Comparison of ENCODE assay signal across 19 cellular contexts in the genomic region with DNA sequence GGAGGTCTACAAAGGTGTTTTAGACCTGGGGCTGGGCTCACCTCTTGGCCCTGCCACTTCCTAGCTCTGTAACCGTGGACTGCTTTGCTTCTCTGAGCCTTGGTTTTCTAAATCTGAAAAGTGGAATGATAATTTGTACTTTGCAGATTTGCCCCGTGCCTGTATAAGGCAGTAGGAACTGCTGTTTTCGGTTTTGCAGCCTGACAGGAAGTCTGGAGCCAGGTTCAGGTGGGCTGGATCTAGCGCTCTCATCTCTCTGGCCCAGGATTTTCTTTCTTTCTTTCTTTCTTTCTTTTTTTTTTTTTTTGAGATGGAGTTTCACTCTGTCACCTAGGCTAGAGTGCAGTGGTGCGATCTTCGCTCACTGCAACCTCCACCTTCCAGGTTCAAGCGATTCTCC. TPM values are rescaled to one million over a fixed set of nuclear protein-coding genes. Genes with fewer than 3 reads are reported as not detected.
A peak's percentile ranks its signal among the peaks of the same experiment; 100 is the strongest.
DNase-seq lines count a peak whose midpoint lies in the region; ATAC-seq lines count a peak whose summit lies in the region.
"Had no signal": no experiment of that assay in that cellular context is flagged by ENCODE, and none has a peak within 500 bp of the region (broad histone marks: within the 10 kb centered on the region; RNA-seq: fewer than 3 reads in every experiment).

No MANE protein-coding gene starts in this region.

- peak in 1 of 2 donors; percentile 37 for ATAC-seq in CD4-positive, CD25-positive, alpha-beta regulatory T cell (ENCODE audit: low read depth in 2 of 2)
- ATAC-seq in T-helper 17 cell = no peak
- no peak for ATAC-seq in HG03520 (IDR thresholded peaks at IDR 0.05; ENCODE audit: unreplicated experiment)
- ATAC-seq: stimulated activated naive B cell treated with anti-CD40 and anti-IgM and Interleukin-4, amounts not matched to agents 10 μg/mL and 1 μg/mL and 100 μg/mL, for 72 hours had no signal

- H3K4me3 ChIP-seq in CD4-positive, CD25-positive, alpha-beta regulatory T cell (ENCODE audit: low read depth, low read length) = peak overlapping the region; percentile 54

- peaks cover 81% of the 10 kb centered on the region for H3K36me3 ChIP-seq in CD4-positive, CD25-positive, alpha-beta regulatory T cell (ENCODE audit: control insufficient read depth, insufficient read depth, low read length)

- H3K27me3 ChIP-seq in CD4-positive, CD25-positive, alpha-beta regulatory T cell (ENCODE audit: control insufficient read depth, insufficient read depth, low read length) = no peaks in the 10 kb centered on the region
- H3K27me3 ChIP-seq: BE2C had no signal

- DNase-seq in activated CD4-positive, alpha-beta memory T cell treated with anti-CD3 and anti-CD28 coated beads for 36 hours = no peak
- DNase-seq in activated CD4-positive, alpha-beta memory T cell treated with anti-CD3 and anti-CD28 coated beads, Interleukin-2, amount 10 ng/mL, durations not matched to agents 7 days and 5 days = no peak
- no peak for DNase-seq in CD4-positive, CD25-positive, alpha-beta regulatory T cell
- no peak for DNase-seq in T-helper 17 cell
- no peak for DNase-seq in immature natural killer cell
- DNase-seq in GOT3 (lab: John Stamatoyannopoulos, UW) = no peak
- no peak for DNase-seq in medulla oblongata (ENCODE audit: extremely low spot score)
- DNase-seq: activated CD4-positive, alpha-beta T cell treated with anti-CD3 and anti-CD28 coated beads for 48 hours; BE2C; cerebellar nuclear complex; erythroblast; Karpas-422; naive B cell; NCI-H146; NCI-H510A treated with DMSO at 0.1 percent for 48 hours; NK-92 treated with Interleukin-12 subunit alpha and Interleukin-12 subunit beta, amount 100 ng/mL, for 24 hours; SIG-M5; stimulated activated naive B cell treated with anti-CD40 and anti-IgM and Interleukin-4, amounts not matched to agents 10 μg/mL and 1 μg/mL and 100 μg/mL, for 72 hours had no signal

- peak overlapping the region; percentile 47 for H3K27ac ChIP-seq in CD4-positive, CD25-positive, alpha-beta regulatory T cell (ENCODE audit: insufficient read depth, low read length, poor library complexity, severe bottlenecking)

- no peaks in the 10 kb centered on the region for H3K9me3 ChIP-seq in CD4-positive, CD25-positive, alpha-beta regulatory T cell (ENCODE audit: control insufficient read depth in 2 of 2, low read length in 2 of 2)
- no peaks in the 10 kb centered on the region for H3K9me3 ChIP-seq in T-helper 17 cell (ENCODE audit: control insufficient read depth, low read length, poor library complexity, severe bottlenecking)
- H3K9me3 ChIP-seq: BE2C had no signal

- peak overlapping the region; percentile 69 for H3K27ac Mint-ChIP-seq in activated CD4-positive, alpha-beta memory T cell treated with anti-CD3 and anti-CD28 coated beads for 36 hours
- no peak overlapping the region for H3K27ac Mint-ChIP-seq in activated CD4-positive, alpha-beta memory T cell treated with anti-CD3 and anti-CD28 coated beads, Interleukin-2, amount 10 ng/mL, durations not matched to agents 7 days and 5 days
- peak overlapping the region; percentile 86 to 97 (median 90) for H3K27ac Mint-ChIP-seq in CD4-positive, CD25-positive, alpha-beta regulatory T cell
- H3K27ac Mint-ChIP-seq in T-helper 17 cell = peak overlapping the region; percentile 91
- peak overlapping the region in 5 of 6 donors; percentile 17 to 83 (median 64) for H3K27ac Mint-ChIP-seq in immature natural killer cell

- H3K9me3 Mint-ChIP-seq in activated CD4-positive, alpha-beta memory T cell treated with anti-CD3 and anti-CD28 coated beads for 36 hours = no peaks in the 10 kb centered on the region
- no peaks in the 10 kb centered on the region for H3K9me3 Mint-ChIP-seq in activated CD4-positive, alpha-beta memory T cell treated with anti-CD3 and anti-CD28 coated beads, Interleukin-2, amount 10 ng/mL, durations not matched to agents 7 days and 5 days
- H3K9me3 Mint-ChIP-seq in CD4-positive, CD25-positive, alpha-beta regulatory T cell = no peaks in the 10 kb centered on the region
- no peaks in the 10 kb centered on the region for H3K9me3 Mint-ChIP-seq in immature natural killer cell
- H3K9me3 Mint-ChIP-seq: naive B cell; stimulated activated naive B cell treated with anti-CD40 and anti-IgM and Interleukin-4, amounts not matched to agents 10 μg/mL and 1 μg/mL and 100 μg/mL, for 72 hours had no signal

- CTCF ChIA-PET in activated CD4-positive, alpha-beta memory T cell treated with anti-CD3 and anti-CD28 coated beads for 36 hours (lab: Charles Lee) = interaction anchor here (1.1 kb wide), 1 partner anchor 16 kb away, joined by 3 read pairs; no protein-coding TSS in a partner anchor
- CTCF ChIA-PET in activated CD4-positive, alpha-beta memory T cell treated with anti-CD3 and anti-CD28 coated beads, Interleukin-2, amount 10 ng/mL, durations not matched to agents 7 days and 5 days (lab: Charles Lee) = interaction anchor here (0.5 to 0.7 kb wide), 2 partner anchors 50 to 531 kb away, joined by 3 read pairs; no protein-coding TSS in a partner anchor

- peaks cover 54% of the 10 kb centered on the region for H3K4me1 ChIP-seq in CD4-positive, CD25-positive, alpha-beta regulatory T cell (ENCODE audit: control insufficient read depth, insufficient read depth, low read length, poor library complexity, severe bottlenecking)
- H3K4me1 ChIP-seq: BE2C had no signal

- peaks cover 72% of the 10 kb centered on the region for H3K36me3 Mint-ChIP-seq in activated CD4-positive, alpha-beta memory T cell treated with anti-CD3 and anti-CD28 coated beads for 36 hours
- peaks cover 89% of the 10 kb centered on the region for H3K36me3 Mint-ChIP-seq in activated CD4-positive, alpha-beta memory T cell treated with anti-CD3 and anti-CD28 coated beads, Interleukin-2, amount 10 ng/mL, durations not matched to agents 7 days and 5 days (ENCODE audit: low read depth)
- H3K36me3 Mint-ChIP-seq in CD4-positive, CD25-positive, alpha-beta regulatory T cell = peaks cover 78% of the 10 kb centered on the region
- H3K36me3 Mint-ChIP-seq in T-helper 17 cell (ENCODE audit: low read depth) = peaks cover 28% of the 10 kb centered on the region
- H3K36me3 Mint-ChIP-seq in immature natural killer cell = peaks cover 51 to 79% (median 59%) of the 10 kb centered on the region in 3 donors

- intact Hi-C loops in activated CD4-positive, alpha-beta memory T cell treated with anti-CD3 and anti-CD28 coated beads for 36 hours (cut with micrococcal nuclease) = no loop called here

- no peak overlapping the region for H3K4me3 Mint-ChIP-seq in activated CD4-positive, alpha-beta memory T cell treated with anti-CD3 and anti-CD28 coated beads for 36 hours
- H3K4me3 Mint-ChIP-seq in activated CD4-positive, alpha-beta memory T cell treated with anti-CD3 and anti-CD28 coated beads, Interleukin-2, amount 10 ng/mL, durations not matched to agents 7 days and 5 days = no peak overlapping the region
- peak overlapping the region; percentile 47 to 82 (median 59) for H3K4me3 Mint-ChIP-seq in CD4-positive, CD25-positive, alpha-beta regulatory T cell
- peak overlapping the region; percentile 45 for H3K4me3 Mint-ChIP-seq in T-helper 17 cell
- no peak overlapping the region for H3K4me3 Mint-ChIP-seq in immature natural killer cell
- H3K4me3 Mint-ChIP-seq: naive B cell; stimulated activated naive B cell treated with anti-CD40 and anti-IgM and Interleukin-4, amounts not matched to agents 10 μg/mL and 1 μg/mL and 100 μg/mL, for 72 hours had no signal

- POLR2A ChIA-PET in activated CD4-positive, alpha-beta memory T cell treated with anti-CD3 and anti-CD28 coated beads for 36 hours (lab: Charles Lee) = interaction anchor here (0.8 kb wide), 1 partner anchor 22 kb away, joined by 3 read pairs; no protein-coding TSS in a partner anchor
- POLR2A ChIA-PET in activated CD4-positive, alpha-beta memory T cell treated with anti-CD3 and anti-CD28 coated beads, Interleukin-2, amount 10 ng/mL, durations not matched to agents 7 days and 5 days (lab: Charles Lee) = no interaction called here

- H3K4me1 Mint-ChIP-seq in activated CD4-positive, alpha-beta memory T cell treated with anti-CD3 and anti-CD28 coated beads for 36 hours (ENCODE audit: low read depth) = peaks cover 68% of the 10 kb centered on the region
- peaks cover 55% of the 10 kb centered on the region for H3K4me1 Mint-ChIP-seq in activated CD4-positive, alpha-beta memory T cell treated with anti-CD3 and anti-CD28 coated beads, Interleukin-2, amount 10 ng/mL, durations not matched to agents 7 days and 5 days
- H3K4me1 Mint-ChIP-seq in CD4-positive, CD25-positive, alpha-beta regulatory T cell = peaks cover 47 to 95% (median 74%) of the 10 kb centered on the region in 4 donors
- peaks cover 57% of the 10 kb centered on the region for H3K4me1 Mint-ChIP-seq in T-helper 17 cell
- peaks cover 69 to 90% of the 10 kb centered on the region in 2 donors for H3K4me1 Mint-ChIP-seq in immature natural killer cell

- no peaks in the 10 kb centered on the region for H3K27me3 Mint-ChIP-seq in activated CD4-positive, alpha-beta memory T cell treated with anti-CD3 and anti-CD28 coated beads for 36 hours
- no peaks in the 10 kb centered on the region for H3K27me3 Mint-ChIP-seq in activated CD4-positive, alpha-beta memory T cell treated with anti-CD3 and anti-CD28 coated beads, Interleukin-2, amount 10 ng/mL, durations not matched to agents 7 days and 5 days
- no peaks in the 10 kb centered on the region for H3K27me3 Mint-ChIP-seq in CD4-positive, CD25-positive, alpha-beta regulatory T cell
- H3K27me3 Mint-ChIP-seq in T-helper 17 cell = no peaks in the 10 kb centered on the region
- peaks cover 0 to 2% (median 1%) of the 10 kb centered on the region in 3 donors for H3K27me3 Mint-ChIP-seq in immature natural killer cell (ENCODE audit: low read depth in 3 of 3)
- H3K27me3 Mint-ChIP-seq: naive B cell; stimulated activated naive B cell treated with anti-CD40 and anti-IgM and Interleukin-4, amounts not matched to agents 10 μg/mL and 1 μg/mL and 100 μg/mL, for 72 hours had no signal

RNA-seq across cellular contexts. Expression of gene IFNAR2, which starts 17.2 kb away (rescaled TPM):
- total RNA-seq in activated CD4-positive, alpha-beta memory T cell treated with anti-CD3 and anti-CD28 coated beads for 36 hours = 10 to 100 TPM; 29.9 to 30.1 TPM
- 10 to 100 TPM; 60.1 to 61.9 TPM for total RNA-seq in activated CD4-positive, alpha-beta memory T cell treated with anti-CD3 and anti-CD28 coated beads, Interleukin-2, amount 10 ng/mL, durations not matched to agents 7 days and 5 days
- 56.9 TPM for total RNA-seq in CD4-positive, CD25-positive, alpha-beta regulatory T cell
- 100 to 1,000 TPM; 110 to 121 (median 111) TPM for polyA plus RNA-seq in CD4-positive, CD25-positive, alpha-beta regulatory T cell
- 10 to 100 TPM; 40.5 to 48.1 TPM for total RNA-seq in T-helper 17 cell
- 100 to 1,000 TPM in 1 of 3 donors, 10 to 100 TPM in 2; 76.8 to 111 (median 87.9) TPM for polyA plus RNA-seq in immature natural killer cell

RNA-seq across cellular contexts. Expression of gene IL10RB, which starts 19.2 kb away (rescaled TPM):
- total RNA-seq in activated CD4-positive, alpha-beta memory T cell treated with anti-CD3 and anti-CD28 coated beads for 36 hours = 10 to 100 TPM; 31.3 to 32.5 TPM
- total RNA-seq in activated CD4-positive, alpha-beta memory T cell treated with anti-CD3 and anti-CD28 coated beads, Interleukin-2, amount 10 ng/mL, durations not matched to agents 7 days and 5 days = 10 to 100 TPM; 33.9 to 36.1 TPM
- total RNA-seq in CD4-positive, CD25-positive, alpha-beta regulatory T cell = 30.9 TPM
- polyA plus RNA-seq in CD4-positive, CD25-positive, alpha-beta regulatory T cell = 100 to 1,000 TPM in 1 of 4 donors, 10 to 100 TPM in 3; 72.3 to 105 (median 84.9) TPM
- total RNA-seq in T-helper 17 cell = 10 to 100 TPM; 17.0 to 18.9 TPM
- 10 to 100 TPM; 45.9 to 63.5 (median 46.9) TPM for polyA plus RNA-seq in immature natural killer cell

Comparison
In these comparisons a context has a peak if more than half of its experiments do, and no peak if none do; other contexts are left out.
1. H3K4me3 Mint-ChIP-seq: peak in CD4-positive, CD25-positive, alpha-beta regulatory T cell (4 of 4) and T-helper 17 cell (single experiment); none in activated CD4-positive, alpha-beta memory T cell treated with anti-CD3 and anti-CD28 coated beads for 36 hours (single experiment), activated CD4-positive, alpha-beta memory T cell treated with anti-CD3 and anti-CD28 coated beads, Interleukin-2, amount 10 ng/mL, durations not matched to agents 7 days and 5 days (single experiment) and immature natural killer cell (0 of 5).